In the genomic region with DNA sequence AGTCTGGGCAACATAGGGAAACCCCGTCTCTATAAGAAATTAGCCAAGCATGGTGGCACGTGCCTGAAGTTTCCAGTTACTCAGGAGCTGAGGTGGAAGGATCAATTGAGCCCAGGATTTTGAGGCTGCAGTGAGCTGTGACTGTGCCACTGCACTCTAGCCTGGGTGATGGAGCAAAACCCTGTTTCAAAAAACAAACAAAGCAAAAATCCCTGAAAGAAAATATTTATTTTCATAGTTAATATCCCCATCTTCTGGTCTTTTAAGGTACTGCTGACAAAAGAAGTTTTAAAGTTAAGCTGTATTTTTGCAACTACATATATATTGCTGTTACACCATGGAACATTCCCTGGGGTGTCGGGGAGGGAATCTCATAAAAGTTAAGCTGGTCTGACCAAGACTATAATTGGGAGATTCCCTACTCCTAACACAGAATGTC, we compare ENCODE assay signal across 9 cellular contexts. TPM values are rescaled to one million over a fixed set of nuclear protein-coding genes. Genes with fewer than 3 reads are reported as not detected.
DNase-seq lines count a peak whose midpoint lies in the region; ATAC-seq, FAIRE-seq and TF ChIP-seq lines count a peak whose summit lies in the region.
"Had no signal": no experiment of that assay in that cellular context is flagged by ENCODE, and none has a peak within 500 bp of the region (broad histone marks: within the 10 kb centered on the region; RNA-seq: fewer than 3 reads in every experiment).

No MANE protein-coding gene starts in this region.

- CTCF ChIA-PET in activated CD8-positive, alpha-beta T cell treated with anti-CD3 and anti-CD28 coated beads for 36 hours (lab: Charles Lee) = interaction anchor here (0.6 to 2.7 kb wide), 19 partner anchors 8 to 785 kb away, joined by 3 to 24 read pairs (median 5); a partner anchor contains a TSS
- CTCF ChIA-PET in activated CD8-positive, alpha-beta T cell treated with anti-CD3 and anti-CD28 coated beads, Interleukin-2, amount 10 ng/mL, durations not matched to agents 7 days and 5 days (lab: Charles Lee) = interaction anchor here (0.6 to 4.6 kb wide), 10 partner anchors 8 to 402 kb away, joined by 3 to 29 read pairs (median 6); a partner anchor contains a TSS

- DNase-seq in activated CD8-positive, alpha-beta T cell treated with anti-CD3 and anti-CD28 coated beads for 36 hours = no peak
- DNase-seq in activated CD8-positive, alpha-beta T cell treated with anti-CD3 and anti-CD28 coated beads, Interleukin-2, amount 10 ng/mL, durations not matched to agents 7 days and 5 days = no peak
- no peak for DNase-seq in left ventricle myocardium inferior
- no peak for DNase-seq in vagina (ENCODE audit: extremely low spot score in 2 of 2)
- DNase-seq in CD1c-positive myeloid dendritic cell (ENCODE audit: extremely low spot score) = no peak
- no peak for DNase-seq in naive thymus-derived CD8-positive, alpha-beta T cell
- DNase-seq: DMS153 had no signal

- peaks cover 7% of the 10 kb centered on the region for H3K4me1 Mint-ChIP-seq in activated CD8-positive, alpha-beta T cell treated with anti-CD3 and anti-CD28 coated beads for 36 hours (ENCODE audit: low read depth)
- H3K4me1 Mint-ChIP-seq in activated CD8-positive, alpha-beta T cell treated with anti-CD3 and anti-CD28 coated beads, Interleukin-2, amount 10 ng/mL, durations not matched to agents 7 days and 5 days (ENCODE audit: low read depth) = no peaks in the 10 kb centered on the region
- H3K4me1 Mint-ChIP-seq in naive thymus-derived CD8-positive, alpha-beta T cell = peaks cover 1 to 17% (median 10%) of the 10 kb centered on the region in 4 donors

- H3K27me3 ChIP-seq in left ventricle myocardium inferior (ENCODE audit: low read depth) (no peaks in the 10 kb centered on the region), vagina (no peaks in the 10 kb centered on the region)

- no peak overlapping the region for H3K4me3 Mint-ChIP-seq in activated CD8-positive, alpha-beta T cell treated with anti-CD3 and anti-CD28 coated beads for 36 hours
- H3K4me3 Mint-ChIP-seq in activated CD8-positive, alpha-beta T cell treated with anti-CD3 and anti-CD28 coated beads, Interleukin-2, amount 10 ng/mL, durations not matched to agents 7 days and 5 days = no peak overlapping the region
- H3K4me3 Mint-ChIP-seq in naive thymus-derived CD8-positive, alpha-beta T cell = no peak overlapping the region

- H3K4me3 ChIP-seq in left ventricle myocardium inferior (no peak overlapping the region), vagina (no peak overlapping the region)

- H3K27me3 Mint-ChIP-seq in activated CD8-positive, alpha-beta T cell treated with anti-CD3 and anti-CD28 coated beads for 36 hours = no peaks in the 10 kb centered on the region
- H3K27me3 Mint-ChIP-seq in activated CD8-positive, alpha-beta T cell treated with anti-CD3 and anti-CD28 coated beads, Interleukin-2, amount 10 ng/mL, durations not matched to agents 7 days and 5 days (ENCODE audit: low read depth) = no peaks in the 10 kb centered on the region
- no peaks in the 10 kb centered on the region for H3K27me3 Mint-ChIP-seq in naive thymus-derived CD8-positive, alpha-beta T cell

- H3K4me1 ChIP-seq in left ventricle myocardium inferior (peaks cover 28% of the 10 kb centered on the region), vagina (peaks cover 7% of the 10 kb centered on the region)

- H3K36me3 Mint-ChIP-seq in activated CD8-positive, alpha-beta T cell treated with anti-CD3 and anti-CD28 coated beads for 36 hours (ENCODE audit: low read depth) = no peaks in the 10 kb centered on the region
- H3K36me3 Mint-ChIP-seq in activated CD8-positive, alpha-beta T cell treated with anti-CD3 and anti-CD28 coated beads, Interleukin-2, amount 10 ng/mL, durations not matched to agents 7 days and 5 days (ENCODE audit: low read depth) = peaks cover 2% of the 10 kb centered on the region
- H3K36me3 Mint-ChIP-seq in naive thymus-derived CD8-positive, alpha-beta T cell = peaks cover 0 to 35% (median 13%) of the 10 kb centered on the region in 3 donors

- TF ChIP-seq POLR2A in vagina (IDR thresholded peaks at IDR 0.05) = no peak

- H3K27ac ChIP-seq in left ventricle myocardium inferior (replicated peaks) (peak overlapping the region; percentile 48), vagina (peak overlapping the region; percentile 45)

- peak; percentile 58 for TF ChIP-seq CTCF in activated CD8-positive, alpha-beta T cell treated with anti-CD3 and anti-CD28 coated beads for 36 hours (IDR thresholded peaks at IDR 0.05)
- TF ChIP-seq CTCF in left ventricle myocardium inferior (IDR thresholded peaks at IDR 0.05; ENCODE audit: borderline replicate concordance) = peak; percentile 68
- TF ChIP-seq CTCF in vagina (IDR thresholded peaks at IDR 0.05) = peak in 2 of 3 experiments; percentile 20 to 62

- H3K36me3 ChIP-seq in left ventricle myocardium inferior = peaks cover 7% of the 10 kb centered on the region
- no peaks in the 10 kb centered on the region for H3K36me3 ChIP-seq in vagina

- peak; percentile 97 for FAIRE-seq in TTC549 (lab: Jason Lieb, UNC)

- no peak overlapping the region for H3K27ac Mint-ChIP-seq in activated CD8-positive, alpha-beta T cell treated with anti-CD3 and anti-CD28 coated beads for 36 hours
- no peak overlapping the region for H3K27ac Mint-ChIP-seq in activated CD8-positive, alpha-beta T cell treated with anti-CD3 and anti-CD28 coated beads, Interleukin-2, amount 10 ng/mL, durations not matched to agents 7 days and 5 days
- peak overlapping the region in 1 of 10 donors; percentile 20 for H3K27ac Mint-ChIP-seq in naive thymus-derived CD8-positive, alpha-beta T cell

- intact Hi-C loops in activated CD8-positive, alpha-beta T cell treated with anti-CD3 and anti-CD28 coated beads for 36 hours (cut with micrococcal nuclease) = loop anchor here (10.0 kb wide), 1 partner anchor 61 kb away; a partner anchor contains a TSS
- intact Hi-C loops in left ventricle myocardium inferior (cut with micrococcal nuclease) = loop anchor here (10.0 kb wide), 1 partner anchor 71 kb away; no protein-coding TSS in a partner anchor
- intact Hi-C loops in vagina (cut with DNase I) = loop anchor here (10.0 kb wide), 1 partner anchor 71 kb away; no protein-coding TSS in a partner anchor

- H3K9me3 Mint-ChIP-seq in activated CD8-positive, alpha-beta T cell treated with anti-CD3 and anti-CD28 coated beads for 36 hours = no peaks in the 10 kb centered on the region
- H3K9me3 Mint-ChIP-seq in activated CD8-positive, alpha-beta T cell treated with anti-CD3 and anti-CD28 coated beads, Interleukin-2, amount 10 ng/mL, durations not matched to agents 7 days and 5 days (ENCODE audit: insufficient read depth) = no peaks in the 10 kb centered on the region
- no peaks in the 10 kb centered on the region for H3K9me3 Mint-ChIP-seq in naive thymus-derived CD8-positive, alpha-beta T cell

- POLR2A ChIA-PET in activated CD8-positive, alpha-beta T cell treated with anti-CD3 and anti-CD28 coated beads for 36 hours (lab: Charles Lee) = no interaction called here
- POLR2A ChIA-PET in activated CD8-positive, alpha-beta T cell treated with anti-CD3 and anti-CD28 coated beads, Interleukin-2, amount 10 ng/mL, durations not matched to agents 7 days and 5 days (lab: Charles Lee) = no interaction called here
- POLR2A ChIA-PET in naive thymus-derived CD8-positive, alpha-beta T cell (lab: Charles Lee) = no interaction called here

- H3K9me3 ChIP-seq in left ventricle myocardium inferior (replicated peaks) = no peaks in the 10 kb centered on the region
- no peaks in the 10 kb centered on the region for H3K9me3 ChIP-seq in vagina

- ATAC-seq in activated CD8-positive, alpha-beta T cell treated with anti-CD3 and anti-CD28 coated beads for 36 hours = no peak
- ATAC-seq in activated CD8-positive, alpha-beta T cell treated with anti-CD3 and anti-CD28 coated beads, Interleukin-2, amount 10 ng/mL, durations not matched to agents 7 days and 5 days = no peak
- no peak for ATAC-seq in GM19455 (IDR thresholded peaks at IDR 0.05; ENCODE audit: unreplicated experiment)
- no peak for ATAC-seq in naive thymus-derived CD8-positive, alpha-beta T cell

RNA-seq across cellular contexts. Expression of a gene that starts 26.0 kb away (rescaled TPM):
- 1 to 10 TPM; 6.1 to 6.2 TPM for total RNA-seq in activated CD8-positive, alpha-beta T cell treated with anti-CD3 and anti-CD28 coated beads for 36 hours
- 10 to 100 TPM; 12.2 to 13.0 TPM for total RNA-seq in activated CD8-positive, alpha-beta T cell treated with anti-CD3 and anti-CD28 coated beads, Interleukin-2, amount 10 ng/mL, durations not matched to agents 7 days and 5 days
- 8.1 TPM for total RNA-seq in left ventricle myocardium inferior
- 8.1 TPM for total RNA-seq in vagina
- total RNA-seq in naive thymus-derived CD8-positive, alpha-beta T cell = 10 to 100 TPM; 27.5 to 28.0 TPM
- 10 to 100 TPM; 18.3 to 19.9 (median 19.8) TPM for polyA plus RNA-seq in naive thymus-derived CD8-positive, alpha-beta T cell
